ENCODE assay signal across 15 cellular contexts in the genomic region with DNA sequence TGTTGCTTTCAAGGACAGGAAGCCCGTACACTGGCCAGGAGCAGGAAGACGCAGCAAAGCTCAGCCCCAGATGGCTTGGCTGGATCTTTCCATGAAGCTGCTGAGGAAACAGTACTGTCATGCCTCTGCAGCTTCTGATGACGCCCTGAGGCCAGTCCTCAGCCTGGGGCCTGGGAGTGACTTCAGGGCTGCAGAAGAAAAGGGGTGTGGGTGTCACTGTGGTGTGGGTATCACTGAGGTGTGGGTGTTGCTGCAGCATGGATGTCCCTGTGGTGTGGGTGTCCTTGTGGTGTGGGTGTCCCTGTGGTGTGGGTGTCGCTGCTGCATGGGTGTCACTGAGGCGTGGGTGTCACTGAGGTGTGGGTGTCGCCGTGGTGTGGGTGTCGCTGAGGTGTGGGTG. TPM values are rescaled to one million over a fixed set of nuclear protein-coding genes. Genes with fewer than 3 reads are reported as not detected.
DNase-seq lines count a peak whose midpoint lies in the region; ATAC-seq and TF ChIP-seq lines count a peak whose summit lies in the region.
"Had no signal": no experiment of that assay in that cellular context is flagged by ENCODE, and none has a peak within 500 bp of the region (broad histone marks: within the 10 kb centered on the region; RNA-seq: fewer than 3 reads in every experiment).

No MANE protein-coding gene starts in this region.

- H3K4me1 ChIP-seq in osteoblast (ENCODE audit: insufficient read depth, low read length), result no peaks in the 10 kb centered on the region

- H2AFZ ChIP-seq in osteoblast (ENCODE audit: low read length), result no peak overlapping the region

- no peak overlapping the region for H3K4me2 ChIP-seq in osteoblast (ENCODE audit: insufficient read depth, low read length)

- CTCF ChIA-PET in activated CD4-positive, alpha-beta T cell treated with anti-CD3 and anti-CD28 coated beads, Interleukin-2, amount 10 ng/mL, durations not matched to agents 7 days and 5 days (lab: Charles Lee), result interaction anchor here (0.6 kb wide), 1 partner anchor 55 kb away, joined by 3 read pairs; no protein-coding TSS in a partner anchor

- no peaks in the 10 kb centered on the region for H3K9me3 ChIP-seq in osteoblast (ENCODE audit: low read depth, low read length)
- H3K9me3 ChIP-seq: uterus had no signal

- peaks cover 3% of the 10 kb centered on the region for H3K4me1 Mint-ChIP-seq in activated CD4-positive, alpha-beta T cell treated with anti-CD3 and anti-CD28 coated beads, Interleukin-2, amount 10 ng/mL, durations not matched to agents 7 days and 5 days
- H3K4me1 Mint-ChIP-seq in activated naive CD8-positive, alpha-beta T cell treated with anti-CD3 and anti-CD28 coated beads for 36 hours, result no peaks in the 10 kb centered on the region
- peaks cover 5 to 21% (median 8%) of the 10 kb centered on the region in 4 donors for H3K4me1 Mint-ChIP-seq in naive thymus-derived CD8-positive, alpha-beta T cell

- H3K27ac Mint-ChIP-seq in activated CD4-positive, alpha-beta T cell treated with anti-CD3 and anti-CD28 coated beads, Interleukin-2, amount 10 ng/mL, durations not matched to agents 7 days and 5 days, result peak overlapping the region; percentile 54
- peak overlapping the region; percentile 51 for H3K27ac Mint-ChIP-seq in activated naive CD8-positive, alpha-beta T cell treated with anti-CD3 and anti-CD28 coated beads for 36 hours
- H3K27ac Mint-ChIP-seq in naive thymus-derived CD8-positive, alpha-beta T cell, result peak overlapping the region in 6 of 10 donors; percentile 48 to 95 (median 70)
- H3K27ac Mint-ChIP-seq: activated T-helper 2 cell treated with anti-CD3 and anti-CD28 coated beads, Interferon-gamma antibody, Interleukin-2, Interleukin-4, amounts not matched to agents 10 μg/mL and 5 μg/mL and 100 μg/mL, durations not matched to agents 14 hours and 24 hours and 36 hours had no signal

- H3K79me2 ChIP-seq in osteoblast (ENCODE audit: insufficient read depth, low read length), result no peaks in the 10 kb centered on the region

- H3K27me3 ChIP-seq in osteoblast (ENCODE audit: insufficient read depth, low read length), result no peaks in the 10 kb centered on the region
- H3K27me3 ChIP-seq: uterus had no signal

- H3K4me3 ChIP-seq in GM12865 (ENCODE audit: low read depth, low read length) (no peak overlapping the region), osteoblast (ENCODE audit: insufficient read depth, low read length) (no peak overlapping the region)
- H3K4me3 ChIP-seq: uterus had no signal

- no peaks in the 10 kb centered on the region for H3K36me3 Mint-ChIP-seq in activated CD4-positive, alpha-beta T cell treated with anti-CD3 and anti-CD28 coated beads, Interleukin-2, amount 10 ng/mL, durations not matched to agents 7 days and 5 days (ENCODE audit: low read depth)
- peaks cover 4% of the 10 kb centered on the region for H3K36me3 Mint-ChIP-seq in activated naive CD8-positive, alpha-beta T cell treated with anti-CD3 and anti-CD28 coated beads for 36 hours
- no peaks in the 10 kb centered on the region for H3K36me3 Mint-ChIP-seq in naive thymus-derived CD8-positive, alpha-beta T cell

- no peak overlapping the region for H3K27ac ChIP-seq in osteoblast (ENCODE audit: low read depth, low read length)
- H3K27ac ChIP-seq: uterus had no signal

- no peaks in the 10 kb centered on the region for H3K36me3 ChIP-seq in osteoblast (ENCODE audit: insufficient read depth, low read length)
- H3K36me3 ChIP-seq: uterus had no signal

- H4K20me1 ChIP-seq in osteoblast (ENCODE audit: insufficient read depth, low read length), result no peaks in the 10 kb centered on the region

- peaks cover 24% of the 10 kb centered on the region for H3K27me3 Mint-ChIP-seq in activated CD4-positive, alpha-beta T cell treated with anti-CD3 and anti-CD28 coated beads, Interleukin-2, amount 10 ng/mL, durations not matched to agents 7 days and 5 days
- peaks cover 19% of the 10 kb centered on the region for H3K27me3 Mint-ChIP-seq in activated naive CD8-positive, alpha-beta T cell treated with anti-CD3 and anti-CD28 coated beads for 36 hours
- H3K27me3 Mint-ChIP-seq in naive thymus-derived CD8-positive, alpha-beta T cell, result peaks cover 0 to 29% (median 18%) of the 10 kb centered on the region in 5 donors

- TF ChIP-seq CTCF in GM12865 (IDR thresholded peaks at IDR 0.05; ENCODE audit: insufficient read depth, low read depth, low read length, missing control alignments), result no peak
- TF ChIP-seq CTCF in osteoblast (IDR thresholded peaks at IDR 0.05; ENCODE audit: extremely low read depth, low read depth, low read length), result no peak

- DNase-seq in activated CD4-positive, alpha-beta T cell treated with anti-CD3 and anti-CD28 coated beads, Interleukin-2, amount 10 ng/mL, durations not matched to agents 7 days and 5 days, result no peak
- DNase-seq in activated CD4-positive, alpha-beta T cell treated with anti-CD3 and anti-CD28 coated beads, Interleukin-2, amount 50 U/mL, for 4 hours, result no peak
- DNase-seq in GM12865 (ENCODE audit: low read depth) (peak; percentile 45), osteoblast (ENCODE audit: insufficient read length, low spot score, missing footprints) (no peak)
- no peak for DNase-seq in activated naive CD8-positive, alpha-beta T cell treated with anti-CD3 and anti-CD28 coated beads for 36 hours
- DNase-seq in naive thymus-derived CD8-positive, alpha-beta T cell, result peak in 2 of 10 donors; percentile 17 to 20
- DNase-seq: activated CD8-positive, alpha-beta memory T cell treated with anti-CD3 and anti-CD28 coated beads for 24 hours; C1 segment of cervical spinal cord; HCEC 1CT; NCI-H1436 treated with DMSO at 0.1 percent for 48 hours; Right ventricle myocardium superior; uterus had no signal

- POLR2A ChIA-PET in activated CD4-positive, alpha-beta T cell treated with anti-CD3 and anti-CD28 coated beads, Interleukin-2, amount 10 ng/mL, durations not matched to agents 7 days and 5 days (lab: Charles Lee), result no interaction called here
- POLR2A ChIA-PET in naive thymus-derived CD8-positive, alpha-beta T cell (lab: Charles Lee), result no interaction called here

- peak in 1 of 2 donors; percentile 68 for ATAC-seq in naive thymus-derived CD8-positive, alpha-beta T cell
- ATAC-seq in HG03378 (IDR thresholded peaks at IDR 0.05; ENCODE audit: unreplicated experiment) (no peak), GM21526 (IDR thresholded peaks at IDR 0.05; ENCODE audit: low FRiP score, unreplicated experiment) (no peak)

- no peak overlapping the region for H3K4me3 Mint-ChIP-seq in activated CD4-positive, alpha-beta T cell treated with anti-CD3 and anti-CD28 coated beads, Interleukin-2, amount 10 ng/mL, durations not matched to agents 7 days and 5 days
- no peak overlapping the region for H3K4me3 Mint-ChIP-seq in activated naive CD8-positive, alpha-beta T cell treated with anti-CD3 and anti-CD28 coated beads for 36 hours
- H3K4me3 Mint-ChIP-seq in naive thymus-derived CD8-positive, alpha-beta T cell, result peak overlapping the region in 5 of 10 donors; percentile 6 to 81 (median 36)

- H3K9me3 Mint-ChIP-seq in activated CD4-positive, alpha-beta T cell treated with anti-CD3 and anti-CD28 coated beads, Interleukin-2, amount 10 ng/mL, durations not matched to agents 7 days and 5 days, result no peaks in the 10 kb centered on the region
- peaks cover 3% of the 10 kb centered on the region for H3K9me3 Mint-ChIP-seq in activated naive CD8-positive, alpha-beta T cell treated with anti-CD3 and anti-CD28 coated beads for 36 hours
- H3K9me3 Mint-ChIP-seq in naive thymus-derived CD8-positive, alpha-beta T cell, result peaks cover 0 to 9% (median 0%) of the 10 kb centered on the region in 9 donors

RNA-seq across cellular contexts. Expression of gene GAS6, which starts 12.0 kb away (rescaled TPM):
- under 1 TPM; 0.82 to 0.92 TPM for total RNA-seq in activated CD4-positive, alpha-beta T cell treated with anti-CD3 and anti-CD28 coated beads, Interleukin-2, amount 10 ng/mL, durations not matched to agents 7 days and 5 days
- under 1 TPM; 0.16 to 0.27 TPM for total RNA-seq in activated naive CD8-positive, alpha-beta T cell treated with anti-CD3 and anti-CD28 coated beads for 36 hours
- 1 to 10 TPM; 2.2 to 2.4 TPM for total RNA-seq in naive thymus-derived CD8-positive, alpha-beta T cell
- under 1 TPM in 2 of 3 donors, not detected in 1; 0.19 to 0.23 TPM for polyA plus RNA-seq in naive thymus-derived CD8-positive, alpha-beta T cell
- 417 and 480 TPM in 2 replicates for total RNA-seq in osteoblast

Comparison
In these comparisons a context has a peak if more than half of its experiments do, and no peak if none do; other contexts are left out.
1. RNA of gene GAS6, which starts 12.0 kb away (total RNA-seq): 417 to 480 TPM in osteoblast; 2.2 to 2.4 TPM in naive thymus-derived CD8-positive, alpha-beta T cell, 0.82 to 0.92 TPM in activated CD4-positive, alpha-beta T cell treated with anti-CD3 and anti-CD28 coated beads, Interleukin-2, amount 10 ng/mL, durations not matched to agents 7 days and 5 days and 0.16 to 0.27 TPM in activated naive CD8-positive, alpha-beta T cell treated with anti-CD3 and anti-CD28 coated beads for 36 hours; every median in the first group is over 100 times any median in the second.
2. Peak in every context shown above with its lines, with median percentiles within 50 percentile points of each other: H3K27ac Mint-ChIP-seq.